10 cellular contexts compared by ENCODE assay signal in genomic region chr2:8540552-8541055, GRCh38.
DNase-seq lines count a peak whose midpoint lies in the region; ATAC-seq and TF ChIP-seq lines count a peak whose summit lies in the region.
"Had no signal": no experiment of that assay in that cellular context is flagged by ENCODE, and none has a peak within 500 bp of the region (broad histone marks: within the 10 kb centered on the region; RNA-seq: fewer than 3 reads in every experiment).

No MANE protein-coding gene starts in this region.

- no peaks in the 10 kb centered on the region for H3K27me3 Mint-ChIP-seq in activated T-helper 2 cell treated with anti-CD3 and anti-CD28 coated beads, Interferon-gamma antibody, Interleukin-2, Interleukin-4, amounts not matched to agents 10 μg/mL and 5 μg/mL and 100 μg/mL, durations not matched to agents 14 hours and 24 hours and 36 hours (ENCODE audit: low read depth)
- no peaks in the 10 kb centered on the region for H3K27me3 Mint-ChIP-seq in natural killer cell (ENCODE audit: low read depth in 2 of 2)

- H3K27ac ChIP-seq in heart right ventricle = peak overlapping the region in 6 of 10 donors; percentile 18 to 83 (median 58)
- H3K27ac ChIP-seq in upper lobe of right lung = peak overlapping the region; percentile 25
- peak overlapping the region in 1 of 59 donors; percentile 55 for H3K27ac ChIP-seq in dorsolateral prefrontal cortex
- H3K27ac ChIP-seq: SJSA1 had no signal

- DNase-seq in heart right ventricle (no peak), left cardiac atrium (no peak), natural killer cell (no peak), upper lobe of right lung (no peak), NCI-H2107 treated with DMSO at 0.1 percent for 48 hours (lab: John Stamatoyannopoulos, UW; ENCODE audit: unreplicated experiment) (no peak), dorsolateral prefrontal cortex (no peak)
- DNase-seq in activated T-helper 2 cell treated with anti-CD3 and anti-CD28 coated beads, Interferon-gamma antibody, Interleukin-2, Interleukin-4, amounts not matched to agents 10 μg/mL and 5 μg/mL and 100 μg/mL, durations not matched to agents 14 hours and 24 hours and 36 hours (ENCODE audit: low spot score) = no peak
- no peak for DNase-seq in activated CD4-positive, CD25-positive, alpha-beta regulatory T cell treated with anti-CD3 and anti-CD28 coated beads, Interleukin-2, amount 50 U/mL, for 72 hours
- DNase-seq: nephron progenitor cell had no signal

- H3K9me3 ChIP-seq in heart right ventricle (no peaks in the 10 kb centered on the region), upper lobe of right lung (no peaks in the 10 kb centered on the region)
- H3K9me3 ChIP-seq: SJSA1 had no signal

- H3K4me1 ChIP-seq in heart right ventricle (peaks cover 12 to 100% (median 57%) of the 10 kb centered on the region in 9 donors), upper lobe of right lung (peaks cover 62% of the 10 kb centered on the region)

- intact Hi-C loops in heart right ventricle (cut with DNase I) (loop anchor here in 3 of 10 donors (5.0 to 10.0 kb wide), 2 partner anchors 142 to 144 kb away; partner anchors contain the start of gene ID2 (in 3 of the 3)), left cardiac atrium (cut with DNase I) (no loop called here), natural killer cell (cut with micrococcal nuclease) (loop anchor here (5.0 to 10.0 kb wide), 4 partner anchors 86 to 238 kb away; partner anchors contain the start of gene ID2), upper lobe of right lung (cut with DNase I) (no loop called here), dorsolateral prefrontal cortex (cut with DNase I) (no loop called here)
- intact Hi-C loops in activated T-helper 2 cell treated with anti-CD3 and anti-CD28 coated beads, Interferon-gamma antibody, Interleukin-2, Interleukin-4, amounts not matched to agents 10 μg/mL and 5 μg/mL and 100 μg/mL, durations not matched to agents 14 hours and 24 hours and 36 hours (cut with micrococcal nuclease) = loop anchor here (5.0 to 10.0 kb wide), 7 partner anchors 203 to 1336 kb away; no protein-coding TSS in a partner anchor

- no peaks in the 10 kb centered on the region for H3K36me3 ChIP-seq in heart right ventricle
- no peaks in the 10 kb centered on the region for H3K36me3 ChIP-seq in upper lobe of right lung
- H3K36me3 ChIP-seq: SJSA1 had no signal

- no peak overlapping the region for H3K4me3 Mint-ChIP-seq in activated T-helper 2 cell treated with anti-CD3 and anti-CD28 coated beads, Interferon-gamma antibody, Interleukin-2, Interleukin-4, amounts not matched to agents 10 μg/mL and 5 μg/mL and 100 μg/mL, durations not matched to agents 14 hours and 24 hours and 36 hours (ENCODE audit: low read depth)
- H3K4me3 Mint-ChIP-seq in natural killer cell = no peak overlapping the region
- H3K4me3 Mint-ChIP-seq: nephron progenitor cell had no signal

- H3K36me3 Mint-ChIP-seq in activated T-helper 2 cell treated with anti-CD3 and anti-CD28 coated beads, Interferon-gamma antibody, Interleukin-2, Interleukin-4, amounts not matched to agents 10 μg/mL and 5 μg/mL and 100 μg/mL, durations not matched to agents 14 hours and 24 hours and 36 hours (ENCODE audit: low read depth) = no peaks in the 10 kb centered on the region
- H3K36me3 Mint-ChIP-seq in natural killer cell = no peaks in the 10 kb centered on the region

- ATAC-seq in heart right ventricle (no peak), left cardiac atrium (no peak), natural killer cell (no peak), upper lobe of right lung (no peak)

- H3K4me1 Mint-ChIP-seq in activated T-helper 2 cell treated with anti-CD3 and anti-CD28 coated beads, Interferon-gamma antibody, Interleukin-2, Interleukin-4, amounts not matched to agents 10 μg/mL and 5 μg/mL and 100 μg/mL, durations not matched to agents 14 hours and 24 hours and 36 hours (ENCODE audit: low read depth) = peaks cover 81% of the 10 kb centered on the region
- H3K4me1 Mint-ChIP-seq in natural killer cell = peaks cover 85 to 88% of the 10 kb centered on the region in 2 donors

- peak overlapping the region; percentile 99 for H3K27ac Mint-ChIP-seq in activated T-helper 2 cell treated with anti-CD3 and anti-CD28 coated beads, Interferon-gamma antibody, Interleukin-2, Interleukin-4, amounts not matched to agents 10 μg/mL and 5 μg/mL and 100 μg/mL, durations not matched to agents 14 hours and 24 hours and 36 hours
- H3K27ac Mint-ChIP-seq in natural killer cell = peak overlapping the region; percentile 68 to 99

- H3K4me3 ChIP-seq in heart right ventricle (no peak overlapping the region), upper lobe of right lung (no peak overlapping the region), dorsolateral prefrontal cortex (no peak overlapping the region)
- H3K4me3 ChIP-seq: SJSA1 had no signal

- no peaks in the 10 kb centered on the region for H3K9me3 Mint-ChIP-seq in activated T-helper 2 cell treated with anti-CD3 and anti-CD28 coated beads, Interferon-gamma antibody, Interleukin-2, Interleukin-4, amounts not matched to agents 10 μg/mL and 5 μg/mL and 100 μg/mL, durations not matched to agents 14 hours and 24 hours and 36 hours
- H3K9me3 Mint-ChIP-seq in natural killer cell = no peaks in the 10 kb centered on the region
- H3K9me3 Mint-ChIP-seq: nephron progenitor cell had no signal

- no peak for TF ChIP-seq CTCF in heart right ventricle (IDR thresholded peaks at IDR 0.05)
- TF ChIP-seq CTCF in natural killer cell (IDR thresholded peaks at IDR 0.05) = no peak
- TF ChIP-seq CTCF in upper lobe of right lung (IDR thresholded peaks at IDR 0.05) = no peak
- no peak for TF ChIP-seq CTCF in dorsolateral prefrontal cortex (IDR thresholded peaks at IDR 0.05 in 54 of 56, conservative IDR thresholded peaks at IDR 0.05 in 2 of 56; ENCODE audit: low read depth in 1 of 56, partially characterized antibody in 56 of 56)

- 90 to 98% methylated on average over 2 of the region's 2 CpGs for WGBS in heart right ventricle, 2 donors

- no peaks in the 10 kb centered on the region for H3K27me3 ChIP-seq in heart right ventricle
- no peaks in the 10 kb centered on the region for H3K27me3 ChIP-seq in upper lobe of right lung
- H3K27me3 ChIP-seq in dorsolateral prefrontal cortex = no peaks in the 10 kb centered on the region
- H3K27me3 ChIP-seq: SJSA1 had no signal

Comparison
In these comparisons a context has a peak if more than half of its experiments do, and no peak if none do; other contexts are left out.
1. intact Hi-C loops: an anchor here in activated T-helper 2 cell treated with anti-CD3 and anti-CD28 coated beads, Interferon-gamma antibody, Interleukin-2, Interleukin-4, amounts not matched to agents 10 μg/mL and 5 μg/mL and 100 μg/mL, durations not matched to agents 14 hours and 24 hours and 36 hours (5.0 to 10.0 kb wide) and natural killer cell (5.0 to 10.0 kb wide); none called in left cardiac atrium, upper lobe of right lung and dorsolateral prefrontal cortex.